Comparison of ENCODE assay signal across 8 cellular contexts in the genomic region with DNA sequence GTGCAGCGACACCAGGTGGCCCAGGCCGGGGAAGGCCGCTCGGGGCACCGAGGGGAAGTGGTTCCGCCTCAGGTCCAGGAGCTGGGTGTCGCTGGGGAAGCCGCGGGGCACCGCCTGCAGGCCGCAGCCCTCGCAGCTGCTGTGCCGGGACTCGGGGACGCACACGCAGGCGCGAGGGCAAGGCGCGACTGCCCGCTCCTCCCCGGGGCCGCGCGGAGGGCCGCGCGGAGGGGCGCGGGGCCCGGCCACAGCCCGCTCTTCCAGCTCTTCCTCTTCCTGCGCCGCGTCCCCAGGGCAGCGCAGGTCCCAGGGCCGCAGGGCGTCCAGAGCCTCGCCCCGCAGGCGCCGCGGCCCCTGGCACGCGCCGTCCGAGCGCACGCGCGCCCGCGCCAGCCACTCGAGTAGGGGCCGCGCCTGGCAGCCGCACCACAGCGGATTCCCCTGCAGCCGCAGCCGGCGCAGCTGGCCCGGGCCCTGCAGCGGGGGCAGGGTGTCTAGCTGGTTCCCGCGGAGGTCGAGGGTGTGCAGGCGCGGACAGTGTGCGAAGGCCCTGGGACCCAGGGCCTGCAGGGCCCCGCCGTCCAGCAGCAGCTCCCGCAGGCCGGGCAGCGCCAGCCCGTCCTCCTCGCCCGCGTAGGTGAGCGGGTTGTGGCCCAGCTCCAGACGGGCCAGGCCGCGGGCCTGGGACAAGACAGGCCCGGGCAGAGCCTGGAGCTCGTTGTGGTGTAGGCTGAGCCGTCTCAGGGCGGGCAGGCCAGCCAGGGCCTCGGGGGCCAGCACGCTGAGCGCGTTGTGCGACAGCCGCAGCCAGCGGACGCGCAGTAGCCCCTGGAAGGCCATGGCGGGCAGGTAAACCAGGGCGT. TPM values are rescaled to one million over a fixed set of nuclear protein-coding genes. Genes with fewer than 3 reads are reported as not detected.
DNase-seq lines count a peak whose midpoint lies in the region; ATAC-seq and TF ChIP-seq lines count a peak whose summit lies in the region.

No MANE protein-coding gene starts in this region.

- no peaks in the 10 kb centered on the region for H4K20me1 ChIP-seq in MM.1S (ENCODE audit: insufficient read depth, low read length)

- H3K4me2 ChIP-seq in MM.1S (ENCODE audit: low read depth, low read length), result peak overlapping the region; percentile 97

- peaks cover 4% of the 10 kb centered on the region; the same call in 1 of the 2 replicates for H3F3A ChIP-seq in MM.1S (ENCODE audit: insufficient read depth, low read length)

- H3K27me3 Mint-ChIP-seq in CD4-positive, CD25-positive, alpha-beta regulatory T cell, result no peaks in the 10 kb centered on the region

- intact Hi-C loops in left colon (cut with DNase I, micrococcal nuclease), result no loop called here

- H3K9me2 ChIP-seq in MM.1S (replicated peaks; ENCODE audit: insufficient read depth, low read length), result no peaks in the 10 kb centered on the region

- peak overlapping the region in 3 of 4 donors; percentile 68 to 78 (median 69) for H3K4me3 Mint-ChIP-seq in CD4-positive, CD25-positive, alpha-beta regulatory T cell

- no peak overlapping the region for H3K27ac Mint-ChIP-seq in CD4-positive, CD25-positive, alpha-beta regulatory T cell

- no peaks in the 10 kb centered on the region for H3K27me3 ChIP-seq in CD4-positive, CD25-positive, alpha-beta regulatory T cell (ENCODE audit: control insufficient read depth, insufficient read depth, low read length)
- no peaks in the 10 kb centered on the region for H3K27me3 ChIP-seq in MM.1S (replicated peaks; ENCODE audit: insufficient read depth, low read length)

- no peak overlapping the region for H3K4me3 ChIP-seq in CD4-positive, CD25-positive, alpha-beta regulatory T cell (ENCODE audit: low read depth, low read length)
- H3K4me3 ChIP-seq in MM.1S (ENCODE audit: low read length) (peak overlapping the region; percentile 56), choroid plexus epithelial cell (ENCODE audit: low read depth, low read length) (peak overlapping the region; percentile 39)

- TF ChIP-seq CTCF in MM.1S (IDR thresholded peaks at IDR 0.05; ENCODE audit: low read length) (peak; percentile 73), choroid plexus epithelial cell (conservative IDR thresholded peaks at IDR 0.05; ENCODE audit: low read depth, low read length) (peak; percentile 36)

- H3K9me3 ChIP-seq in CD4-positive, CD25-positive, alpha-beta regulatory T cell (ENCODE audit: control insufficient read depth in 2 of 2, low read length in 2 of 2), result no peaks in the 10 kb centered on the region
- H3K9me3 ChIP-seq in MM.1S (replicated peaks; ENCODE audit: insufficient read depth, low read length), result no peaks in the 10 kb centered on the region

- H3K36me3 ChIP-seq in CD4-positive, CD25-positive, alpha-beta regulatory T cell (ENCODE audit: control insufficient read depth, insufficient read depth, low read length), result no peaks in the 10 kb centered on the region
- H3K36me3 ChIP-seq in MM.1S (replicated peaks; ENCODE audit: insufficient read depth, low read length), result no peaks in the 10 kb centered on the region

- H3K79me2 ChIP-seq in MM.1S (ENCODE audit: low read length), result no peaks in the 10 kb centered on the region

- no peak overlapping the region; the same call in 1 of the 2 replicates for H3K9ac ChIP-seq in MM.1S (ENCODE audit: low read length)

- no peak overlapping the region for H3K27ac ChIP-seq in CD4-positive, CD25-positive, alpha-beta regulatory T cell (ENCODE audit: insufficient read depth, low read length, poor library complexity, severe bottlenecking)
- no peak overlapping the region for H3K27ac ChIP-seq in MM.1S (ENCODE audit: low read length)

- H2AFZ ChIP-seq in MM.1S (ENCODE audit: low read length), result peak overlapping the region; percentile 90

- H3K4me1 Mint-ChIP-seq in CD4-positive, CD25-positive, alpha-beta regulatory T cell, result peaks cover 0 to 12% (median under 1%) of the 10 kb centered on the region in 4 donors

- H3K9me3 Mint-ChIP-seq in CD4-positive, CD25-positive, alpha-beta regulatory T cell, result peaks cover 0 to 1% (median 0%) of the 10 kb centered on the region in 7 donors

- ATAC-seq in CD4-positive, CD25-positive, alpha-beta regulatory T cell (ENCODE audit: low read depth in 2 of 2), result peak; percentile 92
- ATAC-seq in GM19455 (IDR thresholded peaks at IDR 0.05; ENCODE audit: unreplicated experiment) (peak; percentile 55), left colon (peak; percentile 94), GM18870 (IDR thresholded peaks at IDR 0.05; ENCODE audit: unreplicated experiment) (no peak)

- DNase-seq in CD4-positive, CD25-positive, alpha-beta regulatory T cell, result peak; percentile 66 to 92 (median 83)
- peak; percentile 87 for DNase-seq in MM.1S
- peak; percentile 75 for DNase-seq in activated CD4-positive, alpha-beta T cell treated with anti-CD3 and anti-CD28 coated beads for 1 hour
- DNase-seq in choroid plexus epithelial cell (ENCODE audit: low read depth), result peak; percentile 29
- peak; percentile 76 to 87 for DNase-seq in left colon
- peak; percentile 80 for DNase-seq in stimulated activated CD4-positive, alpha-beta T cell treated with anti-CD3 and anti-CD28 coated beads, Interleukin-4, amount 100 ng/mL, for 1 hour

- H3K36me3 Mint-ChIP-seq in CD4-positive, CD25-positive, alpha-beta regulatory T cell, result no peaks in the 10 kb centered on the region

- H3K4me1 ChIP-seq in CD4-positive, CD25-positive, alpha-beta regulatory T cell (ENCODE audit: control insufficient read depth, insufficient read depth, low read length, poor library complexity, severe bottlenecking), result peaks cover 11% of the 10 kb centered on the region
- H3K4me1 ChIP-seq in MM.1S (ENCODE audit: low read length), result 0 out of 2 replicates have a peak, but pooled peaks cover 6% of the 10 kb centered on the region

RNA-seq across cellular contexts. Expression of a gene that starts 2.8 kb away (rescaled TPM):
- total RNA-seq in CD4-positive, CD25-positive, alpha-beta regulatory T cell, result 1.2 TPM
- polyA plus RNA-seq in CD4-positive, CD25-positive, alpha-beta regulatory T cell, result under 1 TPM; 0.22 to 0.58 (median 0.51) TPM
- total RNA-seq in left colon, result 1 to 10 TPM in 1 of 2 donors, under 1 TPM in 1; 0.61 to 2.6 TPM

RNA-seq across cellular contexts. Expression of a gene that starts 32.8 kb away (rescaled TPM):
- total RNA-seq in CD4-positive, CD25-positive, alpha-beta regulatory T cell, result 35.0 TPM
- 10 to 100 TPM; 26.9 to 30.5 (median 29.5) TPM for polyA plus RNA-seq in CD4-positive, CD25-positive, alpha-beta regulatory T cell
- 10 to 100 TPM; 16.1 to 18.9 TPM for total RNA-seq in left colon

RNA-seq across cellular contexts. Expression of a gene that starts 48.0 kb away (rescaled TPM):
- total RNA-seq in CD4-positive, CD25-positive, alpha-beta regulatory T cell, result 112 TPM
- 10 to 100 TPM; 19.9 to 26.6 (median 23.0) TPM for polyA plus RNA-seq in CD4-positive, CD25-positive, alpha-beta regulatory T cell
- total RNA-seq in left colon, result 10 to 100 TPM; 28.4 to 35.1 TPM

Comparison
In these comparisons a context has a peak if more than half of its experiments do, and no peak if none do; other contexts are left out.
1. DNase-seq: peak in every context shown above with its lines; median percentile 87 in MM.1S; 83 in CD4-positive, CD25-positive, alpha-beta regulatory T cell; 82 in left colon; 80 in stimulated activated CD4-positive, alpha-beta T cell treated with anti-CD3 and anti-CD28 coated beads, Interleukin-4, amount 100 ng/mL, for 1 hour; 75 in activated CD4-positive, alpha-beta T cell treated with anti-CD3 and anti-CD28 coated beads for 1 hour; 29 in choroid plexus epithelial cell.